ENCODE assay signal across 8 cellular contexts in genomic region chr22:41976961-41977566, GRCh38. TPM values are rescaled to one million over a fixed set of nuclear protein-coding genes. Genes with fewer than 3 reads are reported as not detected.
DNase-seq lines count a peak whose midpoint lies in the region; ATAC-seq and TF ChIP-seq lines count a peak whose summit lies in the region.

No MANE protein-coding gene starts in this region.

- H3K36me3 Mint-ChIP-seq in brain (peaks cover 14% of the 10 kb centered on the region), nephron progenitor cell (ENCODE audit: low read depth) (no peaks in the 10 kb centered on the region)

- dilution Hi-C loops in IMR-90 (cut with HindIII; ENCODE audit: low sequenced_read_pairs, unreplicated experiment), result no loop called here

- no peak overlapping the region for H3K18ac ChIP-seq in IMR-90 (ENCODE audit: low read depth, low read length)

- 3% methylated on average over 23 of the region's 46 CpGs; no CpG with 5 or more reads in 1 of the 2 experiments for WGBS in IMR-90 (ENCODE audit: extremely low coverage in 2 of 2, insufficient read length in 1 of 2), 2 experiments
- WGBS in thyroid gland, 2 donors, result 5 to 7% methylated on average over 8 to 26 of the region's 46 CpGs

- H2BK5ac ChIP-seq in IMR-90 (ENCODE audit: low read depth, low read length, poor library complexity, severe bottlenecking), result no peak overlapping the region

- TF ChIP-seq CTCF in IMR-90 (conservative IDR thresholded peaks at IDR 0.05; ENCODE audit: low read depth, low read length), result no peak
- no peak for TF ChIP-seq CTCF in brain (conservative IDR thresholded peaks at IDR 0.05)
- no peak for TF ChIP-seq CTCF in nephron progenitor cell (IDR thresholded peaks at IDR 0.05)
- no peak for TF ChIP-seq CTCF in thyroid gland (IDR thresholded peaks at IDR 0.05)

- peak overlapping the region; percentile 80 to 97 (median 86) for H3K27ac Mint-ChIP-seq in brain
- no peak overlapping the region for H3K27ac Mint-ChIP-seq in nephron progenitor cell

- no peak overlapping the region for H2BK120ac ChIP-seq in IMR-90 (ENCODE audit: low read depth, low read length)

- H3K4ac ChIP-seq in IMR-90 (ENCODE audit: low read depth, low read length), result no peak overlapping the region

- no peak for ATAC-seq in IMR-90 (ENCODE audit: low read depth)
- ATAC-seq in HG02759 (IDR thresholded peaks at IDR 0.05; ENCODE audit: unreplicated experiment), result no peak

- H2AK9ac ChIP-seq in IMR-90 (replicated peaks; ENCODE audit: low read depth, low read length, poor library complexity), result no peak overlapping the region

- H3K36me3 ChIP-seq in IMR-90 (ENCODE audit: control insufficient read depth, insufficient read depth, low read length) (no peaks in the 10 kb centered on the region), thyroid gland (no peaks in the 10 kb centered on the region)

- no peak overlapping the region for H2AK5ac ChIP-seq in IMR-90 (ENCODE audit: low read depth, low read length)

- H3K4me3 Mint-ChIP-seq in brain (peak overlapping the region; percentile 89 to 91 (median 90)), nephron progenitor cell (peak overlapping the region; percentile 80)

- no peak for TF ChIP-seq RAD21 in IMR-90 (IDR thresholded peaks at IDR 0.05; ENCODE audit: low read length)

- H3K27me3 Mint-ChIP-seq in brain (peaks cover 11% of the 10 kb centered on the region), nephron progenitor cell (ENCODE audit: low read depth, poor library complexity) (peaks cover 61% of the 10 kb centered on the region)

- H3K14ac ChIP-seq in IMR-90 (replicated peaks; ENCODE audit: low read depth, low read length), result no peak overlapping the region

- H3K9me3 ChIP-seq in IMR-90 (ENCODE audit: control insufficient read depth, insufficient read depth, low read length), result no peaks in the 10 kb centered on the region
- H3K9me3 ChIP-seq in thyroid gland, result no peaks in the 10 kb centered on the region

- no peak overlapping the region for H4K91ac ChIP-seq in IMR-90 (ENCODE audit: insufficient read depth, low read depth, low read length)

- H3K56ac ChIP-seq in IMR-90 (ENCODE audit: extremely low read depth, insufficient read depth, low read length), result no peak overlapping the region

- BruUV-seq in IMR-90 (replicated peaks; lab: Mats Ljungman, UMichigan), result no TSS peak

- H4K20me1 ChIP-seq in IMR-90 (ENCODE audit: insufficient read depth, low read length), result no peaks in the 10 kb centered on the region

- H3K27me3 ChIP-seq in IMR-90 (ENCODE audit: control insufficient read depth, insufficient read depth, low read length) (peaks cover 60% of the 10 kb centered on the region), thyroid gland (no peaks in the 10 kb centered on the region)

- no peaks in the 10 kb centered on the region for H3K79me1 ChIP-seq in IMR-90 (ENCODE audit: low read depth in 1 of 2, low read length in 2 of 2)

- H3K4me1 Mint-ChIP-seq in brain (peaks cover 51% of the 10 kb centered on the region), nephron progenitor cell (peaks cover 33% of the 10 kb centered on the region)

- H3K4me3 ChIP-seq in IMR-90 (ENCODE audit: insufficient read depth, low read depth, low read length) (peak overlapping the region; percentile 30), thyroid gland (replicated peaks in 1 of 3) (no peak overlapping the region)

- H3K9ac ChIP-seq in IMR-90 (ENCODE audit: low read depth, low read length), result no peak overlapping the region

- H3K4me1 ChIP-seq in IMR-90 (ENCODE audit: control insufficient read depth, insufficient read depth, low read length), result no peaks in the 10 kb centered on the region; the same call in 1 of the 2 replicates
- H3K4me1 ChIP-seq in thyroid gland, result peaks cover 0 to 13% of the 10 kb centered on the region in 2 donors

- CTCF ChIA-PET in IMR-90 (lab: Yijun Ruan, JAX), result no interaction called here

- H4K5ac ChIP-seq in IMR-90 (ENCODE audit: low read depth, low read length), result no peak overlapping the region

- no peak overlapping the region for H2BK15ac ChIP-seq in IMR-90 (ENCODE audit: low read depth, low read length)

- peak overlapping the region; percentile 80 for H2AFZ ChIP-seq in IMR-90 (replicated peaks; ENCODE audit: low read length, poor library complexity)

- intact Hi-C loops in IMR-90 (cut with micrococcal nuclease) (no loop called here), thyroid gland (cut with DNase I) (no loop called here)

- no peaks in the 10 kb centered on the region for H3K9me1 ChIP-seq in IMR-90 (ENCODE audit: insufficient read depth, low read length)

- H3K27ac ChIP-seq in IMR-90 (ENCODE audit: insufficient read depth, low read length) (no peak overlapping the region), thyroid gland (no peak overlapping the region)

- POLR2A ChIA-PET in IMR-90 (lab: Charles Lee; ENCODE audit: unreplicated experiment), result no interaction called here

- H3K9me3 Mint-ChIP-seq in brain, result no peaks in the 10 kb centered on the region
- peaks cover 4% of the 10 kb centered on the region for H3K9me3 Mint-ChIP-seq in nephron progenitor cell

- no peak overlapping the region for H2BK20ac ChIP-seq in IMR-90 (ENCODE audit: low read depth, low read length)

- DNase-seq in COLO668 (lab: John Stamatoyannopoulos, UW; ENCODE audit: unreplicated experiment) (peak; percentile 69), IMR-90 (no peak), nephron progenitor cell (peak; percentile 37), HCEC 1CT (no peak), thyroid gland (no peak), RPMI8226 (no peak)

- no peak overlapping the region for H3K23ac ChIP-seq in IMR-90 (ENCODE audit: low read depth, low read length)

- no peak for TF ChIP-seq POLR2A in IMR-90 (IDR thresholded peaks at IDR 0.05; ENCODE audit: low read depth, low read length)
- TF ChIP-seq POLR2A in thyroid gland (IDR thresholded peaks at IDR 0.05), result no peak

- no peak overlapping the region for H4K8ac ChIP-seq in IMR-90 (ENCODE audit: low read depth in 2 of 2, low read length in 2 of 2)

- peak overlapping the region; percentile 52 for H3K4me2 ChIP-seq in IMR-90 (ENCODE audit: low read depth, low read length)

- in situ Hi-C loops in IMR-90 (cut with MboI; ENCODE audit: low sequenced_read_pairs), result no loop called here

TF ChIP-seq in IMR-90, 13 proteins besides CTCF, POLR2A, EP300 and RAD21 (continues in another document):
- TF ChIP-seq MAFK (IDR thresholded peaks at IDR 0.05; ENCODE audit: low read depth, low read length), result no peak
- no peak for TF ChIP-seq NFE2L2 (IDR thresholded peaks at IDR 0.05; ENCODE audit: low read depth, low read length)
- TF ChIP-seq CHD1 (IDR thresholded peaks at IDR 0.05; ENCODE audit: low read depth, low read length), result no peak
- no peak for TF ChIP-seq CEBPB (IDR thresholded peaks at IDR 0.05; ENCODE audit: low read depth, low read length)
- TF ChIP-seq BHLHE40 (IDR thresholded peaks at IDR 0.05; ENCODE audit: low read depth, low read length), result no peak
- TF ChIP-seq MAZ (IDR thresholded peaks at IDR 0.05; ENCODE audit: borderline replicate concordance, low read depth, low read length), result no peak
- no peak for TF ChIP-seq RCOR1 (IDR thresholded peaks at IDR 0.05; ENCODE audit: insufficient replicate concordance, low read length)
- no peak for TF ChIP-seq USF2 (IDR thresholded peaks at IDR 0.05; ENCODE audit: low read depth, low read length)
- TF ChIP-seq RFX5 (IDR thresholded peaks at IDR 0.05; ENCODE audit: low read depth, low read length), result no peak
- TF ChIP-seq MXI1 (IDR thresholded peaks at IDR 0.05; ENCODE audit: borderline replicate concordance, low read depth, low read length), result no peak
- TF ChIP-seq ELK1 (IDR thresholded peaks at IDR 0.05; ENCODE audit: borderline replicate concordance, low read depth, low read length), result no peak

RNA-seq across cellular contexts. Expression of gene SEPTIN3, which starts 7.8 kb away (rescaled TPM):
- total RNA-seq in IMR-90 (2012; rRNA removed), result under 0.01 and 0.18 TPM in 2 replicates
- polyA plus RNA-seq in IMR-90 (2012; rRNA removed), result 0.14 and 0.15 TPM in 2 replicates
- 0.02 and 0.13 TPM in 2 replicates for polyA plus RNA-seq in IMR-90 (2012; cell fraction: cytosol; rRNA removed)
- 0.12 and 0.17 TPM in 2 replicates for polyA plus RNA-seq in IMR-90 (2012; cell fraction: nucleus; rRNA removed; ENCODE audit: low replicate concordance)
- polyA plus RNA-seq in brain (ENCODE audit: insufficient read depth, low read depth, low replicate concordance), result 289 TPM
- total RNA-seq in thyroid gland, result under 1 TPM; 0.22 to 0.75 (median 0.40) TPM

RNA-seq across cellular contexts. Expression of gene WBP2NL, which starts 21.5 kb away (rescaled TPM):
- total RNA-seq in IMR-90 (2012; rRNA removed) (not detected in 2 replicates), thyroid gland (1 to 10 TPM; 1.3 to 5.1 (median 2.7) TPM)
- polyA plus RNA-seq in IMR-90 (2012; rRNA removed) (not detected in 2 replicates), brain (ENCODE audit: insufficient read depth, low read depth, low replicate concordance) (0.61 TPM)
- not detected in 2 replicates for polyA plus RNA-seq in IMR-90 (2012; cell fraction: cytosol; rRNA removed)
- 0.08 and 0.09 TPM in 2 replicates for polyA plus RNA-seq in IMR-90 (2012; cell fraction: nucleus; rRNA removed; ENCODE audit: low replicate concordance)

RNA-seq across cellular contexts. Expression of gene CENPM, which starts 30.1 kb away (rescaled TPM):
- 14.7 and 18.1 TPM in 2 replicates for total RNA-seq in IMR-90 (2012; rRNA removed)
- 20.1 and 31.3 TPM in 2 replicates for polyA plus RNA-seq in IMR-90 (2012; rRNA removed)
- polyA plus RNA-seq in IMR-90 (2012; cell fraction: cytosol; rRNA removed), result 10.5 and 19.3 TPM in 2 replicates
- polyA plus RNA-seq in IMR-90 (2012; cell fraction: nucleus; rRNA removed; ENCODE audit: low replicate concordance), result 8.7 and 23.0 TPM in 2 replicates
- polyA plus RNA-seq in brain (ENCODE audit: insufficient read depth, low read depth, low replicate concordance), result 40.5 TPM
- total RNA-seq in thyroid gland, result under 1 TPM in 1 of 4 donors, not detected in 3; 0.56 TPM

RNA-seq across cellular contexts. Expression of gene TNFRSF13C, which starts 50.5 kb away (rescaled TPM):
- total RNA-seq in IMR-90 (2012; rRNA removed), result under 0.01 TPM in 1 of 2 replicates, not detected in the other
- polyA plus RNA-seq in IMR-90 (2012; rRNA removed), result 0.14 and 0.16 TPM in 2 replicates
- polyA plus RNA-seq in IMR-90 (2012; cell fraction: cytosol; rRNA removed), result 0.08 and 0.09 TPM in 2 replicates
- 1.1 and 1.9 TPM in 2 replicates for polyA plus RNA-seq in IMR-90 (2012; cell fraction: nucleus; rRNA removed; ENCODE audit: low replicate concordance)
- 1.4 TPM for polyA plus RNA-seq in brain (ENCODE audit: insufficient read depth, low read depth, low replicate concordance)
- not detected for total RNA-seq in thyroid gland

Comparison
In these comparisons a context has a peak if more than half of its experiments do, and no peak if none do; other contexts are left out.
1. DNase-seq: peak in COLO668 (single experiment) and nephron progenitor cell (single experiment); none in IMR-90 (single experiment), HCEC 1CT (single experiment), thyroid gland (0 of 2) and RPMI8226 (single experiment).